ENCODE assay signal across 21 cellular contexts in the genomic region with DNA sequence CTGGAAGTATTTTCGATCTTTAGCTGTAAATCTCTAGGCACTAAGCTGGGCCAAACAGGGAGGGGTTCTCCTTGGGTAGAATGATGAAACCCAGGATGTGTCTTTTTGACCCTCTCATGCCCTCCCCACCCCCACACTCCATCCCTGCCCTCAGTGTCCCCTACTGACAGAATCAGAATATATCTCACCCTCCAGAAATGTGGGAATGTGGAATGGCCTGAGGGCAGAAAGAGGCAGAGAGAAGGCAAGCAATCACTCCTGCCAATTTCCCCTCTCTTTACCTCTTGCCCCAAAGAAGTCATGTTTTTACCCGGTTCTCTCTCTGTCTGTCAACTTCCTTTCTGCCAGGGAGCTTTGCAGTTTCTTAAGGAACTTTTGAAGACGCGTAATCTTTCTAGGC. TPM values are rescaled to one million over a fixed set of nuclear protein-coding genes. Genes with fewer than 3 reads are reported as not detected.
"Had no signal": no experiment of that assay in that cellular context is flagged by ENCODE, and none has a peak within 500 bp of the region (broad histone marks: within the 10 kb centered on the region; RNA-seq: fewer than 3 reads in every experiment).

No MANE protein-coding gene starts in this region.

- H3K9me3 Mint-ChIP-seq: memory B cell had no signal

- H3K4me1 Mint-ChIP-seq: immature natural killer cell, memory B cell, naive B cell had no signal

- DNase-seq: cortex of kidney; dorsolateral prefrontal cortex; effector CD8-positive, alpha-beta T cell; foreskin keratinocyte; immature natural killer cell; kidney; left cardiac atrium; left ventricle myocardium inferior; lower lobe of right lung; naive B cell; sigmoid colon; stimulated activated CD4-positive, alpha-beta T cell treated with anti-CD3 and anti-CD28 coated beads, Interleukin-2, amount 100 ng/mL, for 24 hours; stimulated activated CD4-positive, alpha-beta T cell treated with anti-CD3 and anti-CD28 coated beads, Interleukin-4, amount 100 ng/mL, for 4 hours; stimulated activated naive CD4-positive, alpha-beta T cell; stomach; substantia nigra had no signal

- H3K4me3 ChIP-seq: dorsolateral prefrontal cortex, esophagus muscularis mucosa, left ventricle myocardium inferior, lower lobe of right lung, right atrium auricular region, sigmoid colon, skin epidermis, stomach, thoracic aorta had no signal

- H3K4me3 Mint-ChIP-seq: immature natural killer cell, memory B cell, naive B cell had no signal

- H3K27ac Mint-ChIP-seq: immature natural killer cell, memory B cell had no signal

- ATAC-seq: foreskin keratinocyte, left cardiac atrium, lower lobe of right lung had no signal

- H3K36me3 Mint-ChIP-seq: memory B cell had no signal

RNA-seq across cellular contexts. Expression of a gene that starts 57.1 kb away (rescaled TPM):
- total RNA-seq: esophagus muscularis mucosa, foreskin keratinocyte, left cardiac atrium, lower lobe of right lung, right atrium auricular region, stomach had no signal
